18 cellular contexts compared by ENCODE assay signal in the genomic region with DNA sequence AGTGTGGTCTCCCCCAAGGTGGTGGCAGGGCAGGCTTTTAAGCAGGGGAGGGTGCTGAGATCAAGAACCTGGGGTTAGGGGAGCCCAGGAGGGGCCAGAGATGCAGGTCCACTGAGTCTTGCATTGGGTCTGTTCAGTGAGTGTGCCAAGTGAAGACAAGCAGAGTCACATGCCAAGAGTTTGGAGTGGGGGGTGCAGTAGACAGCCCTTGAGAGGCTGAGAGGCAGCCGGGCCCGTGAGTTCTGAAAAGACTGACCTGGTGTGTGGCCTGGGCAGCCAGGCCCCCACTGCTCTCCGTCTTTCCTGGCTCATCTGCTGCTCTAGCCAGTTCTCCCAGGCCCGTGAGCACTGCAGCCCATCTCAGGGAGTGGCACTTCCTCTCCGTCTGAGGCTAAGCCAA.
DNase-seq lines count a peak whose midpoint lies in the region; ATAC-seq and TF ChIP-seq lines count a peak whose summit lies in the region.
"Had no signal": no experiment of that assay in that cellular context is flagged by ENCODE, and none has a peak within 500 bp of the region (broad histone marks: within the 10 kb centered on the region; RNA-seq: fewer than 3 reads in every experiment).

No MANE protein-coding gene starts in this region.

- no peak for TF ChIP-seq EP300 in sigmoid colon (IDR thresholded peaks at IDR 0.05)

- H3K36me3 ChIP-seq in sigmoid colon: peaks cover 63 to 100% (median 85%) of the 10 kb centered on the region in 4 donors

- no peak for TF ChIP-seq CTCF in sigmoid colon (IDR thresholded peaks at IDR 0.05)

- 77 to 88% methylated on average over 5 of the region's 5 CpGs for WGBS in sigmoid colon, 2 donors

- intact Hi-C loops in Right ventricle myocardium inferior (cut with DNase I): no loop called here
- intact Hi-C loops in cardiac septum (cut with DNase I): no loop called here
- intact Hi-C loops in left ventricle myocardium superior (cut with micrococcal nuclease): no loop called here
- intact Hi-C loops in sigmoid colon (cut with DNase I): no loop called here

- no peaks in the 10 kb centered on the region for H3K27me3 ChIP-seq in sigmoid colon

- no peak for TF ChIP-seq POLR2A in sigmoid colon (IDR thresholded peaks at IDR 0.05)

- peak overlapping the region; percentile 11 to 59 (median 40) for H3K27ac ChIP-seq in sigmoid colon
- H3K27ac ChIP-seq: parathyroid adenoma, SK-N-MC, VCaP had no signal

- H3K4me3 ChIP-seq in sigmoid colon: no peak overlapping the region
- H3K4me3 ChIP-seq: SK-N-MC had no signal

- DNase-seq in Right ventricle myocardium inferior (ENCODE audit: missing footprints) (peak; percentile 13), cardiac septum (ENCODE audit: low spot score) (no peak), left ventricle myocardium superior (peak; percentile 26), sigmoid colon (peak; percentile 61), NCI-H1694 treated with DMSO at 0.1 percent for 48 hours (lab: John Stamatoyannopoulos, UW) (no peak)
- DNase-seq: activated CD8-positive, alpha-beta T cell treated with anti-CD3 and anti-CD28 coated beads for 36 hours; cortex of kidney; DND-41; GOT3; NCI-H146; NCI-H510A; stimulated activated CD4-positive, alpha-beta T cell treated with anti-CD3 and anti-CD28 coated beads, Interleukin-15, amount 100 ng/mL, for 24 hours had no signal

- H3K9me3 ChIP-seq in sigmoid colon: no peaks in the 10 kb centered on the region

- ATAC-seq in Right ventricle myocardium inferior: no peak
- ATAC-seq in left ventricle myocardium superior: peak; percentile 1
- ATAC-seq in GM21619 (IDR thresholded peaks at IDR 0.05; ENCODE audit: unreplicated experiment): no peak
- no peak for ATAC-seq in GM19455 (IDR thresholded peaks at IDR 0.05; ENCODE audit: unreplicated experiment)
- ATAC-seq in HG03469 (IDR thresholded peaks at IDR 0.05; ENCODE audit: unreplicated experiment): no peak
- ATAC-seq: activated CD8-positive, alpha-beta T cell treated with anti-CD3 and anti-CD28 coated beads for 36 hours had no signal

- H3K4me1 ChIP-seq in sigmoid colon: peaks cover 0 to 19% (median 15%) of the 10 kb centered on the region in 4 donors

Comparison
In these comparisons a context has a peak if more than half of its experiments do, and no peak if none do; other contexts are left out.
1. DNase-seq: peak in Right ventricle myocardium inferior (single experiment), left ventricle myocardium superior (single experiment) and sigmoid colon (single experiment); none in cardiac septum (single experiment) and NCI-H1694 treated with DMSO at 0.1 percent for 48 hours (single experiment).